ENCODE assay signal across 13 cellular contexts in the genomic region with DNA sequence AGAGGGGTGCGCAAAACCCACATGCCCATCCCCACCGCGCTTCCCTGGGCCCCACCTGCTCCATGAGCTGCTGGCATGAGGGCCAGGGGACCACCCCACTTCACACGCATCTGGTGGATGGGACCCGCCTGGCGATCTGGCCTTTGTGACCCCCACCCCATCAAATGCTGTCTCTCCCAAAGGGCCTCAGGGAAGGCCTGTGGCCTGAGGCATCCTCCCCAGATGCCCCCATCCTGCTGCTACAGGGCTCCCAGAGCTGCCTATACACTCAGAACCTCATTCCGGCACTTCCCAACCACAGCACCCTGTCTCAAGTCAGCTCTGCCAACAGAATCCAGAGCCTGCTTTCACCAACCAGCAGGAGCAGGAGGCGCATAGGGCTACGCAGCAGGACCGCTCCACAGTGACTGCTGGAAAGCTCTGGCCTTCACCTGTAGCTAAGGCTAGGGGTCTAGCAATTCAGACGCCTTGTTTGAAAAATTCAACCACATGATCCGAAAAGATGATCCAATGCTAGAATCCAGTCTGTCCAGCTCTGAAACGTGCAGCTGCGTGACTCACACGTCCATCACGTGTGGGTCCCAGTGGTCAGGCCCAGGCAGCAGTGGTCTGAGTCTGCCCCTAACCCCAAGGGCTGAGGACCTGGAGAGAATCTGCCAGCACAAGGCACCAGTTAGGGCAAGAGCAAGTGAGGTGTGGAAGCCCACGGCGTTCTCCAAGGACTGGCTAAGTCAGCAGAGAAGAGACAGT. TPM values are rescaled to one million over a fixed set of nuclear protein-coding genes. Genes with fewer than 3 reads are reported as not detected.
DNase-seq lines count a peak whose midpoint lies in the region; ATAC-seq, FAIRE-seq and TF ChIP-seq lines count a peak whose summit lies in the region.
"Had no signal": no experiment of that assay in that cellular context is flagged by ENCODE, and none has a peak within 500 bp of the region (broad histone marks: within the 10 kb centered on the region; RNA-seq: fewer than 3 reads in every experiment).

No MANE protein-coding gene starts in this region.

- H2AFZ ChIP-seq in HepG2 (ENCODE audit: low read length), result no peak overlapping the region

- TF ChIP-seq EP300 in HepG2 (IDR thresholded peaks at IDR 0.05; ENCODE audit: low read depth in 2 of 2, low read length in 2 of 2) (no peak), HepG2 (CRISPR knock-in tag; IDR thresholded peaks at IDR 0.05; ENCODE audit: borderline replicate concordance) (no peak)

- H3K27ac ChIP-seq in HepG2 (ENCODE audit: extremely low read length, insufficient read depth, low read length) (no peak overlapping the region), right lobe of liver (no peak overlapping the region), endodermal cell (ENCODE audit: low read depth, low read length) (no peak overlapping the region)

- peak overlapping the region; percentile 92 for H3K27ac Mint-ChIP-seq in T-helper 17 cell
- H3K27ac Mint-ChIP-seq in endodermal cell, result peak overlapping the region; percentile 40
- H3K27ac Mint-ChIP-seq in stimulated activated naive CD8-positive, alpha-beta T cell treated with anti-CD3 and anti-CD28 coated beads, Interleukin-15, amount 100 ng/mL, for 72 hours, result no peak overlapping the region

- POLR2A ChIA-PET in HepG2 (lab: Yijun Ruan, JAX), result interaction anchor here (1.2 to 1.6 kb wide), 5 partner anchors 8 to 90 kb away, joined by 3 to 6 read pairs (median 5); a partner anchor contains a TSS

- 92% methylated on average over 16 of the region's 18 CpGs for WGBS in HepG2 (ENCODE audit: low lambda C conversion rate)
- WGBS in right lobe of liver (ENCODE audit: insufficient coverage, low coverage, low lambda C conversion rate, missing lambda C conversion rate), result 82% methylated on average over 5 of the region's 18 CpGs
- 95 to 97% methylated on average over 14 to 18 of the region's 18 CpGs for WGBS in endodermal cell (ENCODE audit: insufficient coverage in 1 of 2, insufficient read length in 1 of 2), 2 experiments

- H3K4me3 Mint-ChIP-seq in T-helper 17 cell, result peak overlapping the region; percentile 28
- H3K4me3 Mint-ChIP-seq in endodermal cell, result no peak overlapping the region
- peak overlapping the region; percentile 19 to 51 for H3K4me3 Mint-ChIP-seq in stimulated activated naive CD8-positive, alpha-beta T cell treated with anti-CD3 and anti-CD28 coated beads, Interleukin-15, amount 100 ng/mL, for 72 hours
- H3K4me3 Mint-ChIP-seq: dendritic cell treated with granulocyte-macrophage colony-stimulating factor and Interleukin-4, amounts not matched to agents 40 ng/mL and 50 ng/mL, for 4 days had no signal

- H3K9me3 ChIP-seq in HepG2 (ENCODE audit: low read length) (no peaks in the 10 kb centered on the region), right lobe of liver (no peaks in the 10 kb centered on the region), T-helper 17 cell (ENCODE audit: control insufficient read depth, low read length, poor library complexity, severe bottlenecking) (no peaks in the 10 kb centered on the region), endodermal cell (ENCODE audit: control insufficient read depth, low read length) (no peaks in the 10 kb centered on the region)
- H3K9me3 ChIP-seq: BE2C had no signal

- no peak for ATAC-seq in HepG2
- ATAC-seq in right lobe of liver, result no peak
- ATAC-seq in T-helper 17 cell, result no peak
- ATAC-seq in stimulated activated naive CD8-positive, alpha-beta T cell treated with anti-CD3 and anti-CD28 coated beads, Interleukin-15, amount 100 ng/mL, for 72 hours, result no peak
- no peak for ATAC-seq in HG02759 (IDR thresholded peaks at IDR 0.05; ENCODE audit: unreplicated experiment)
- no peak for ATAC-seq in GM19351 (IDR thresholded peaks at IDR 0.05; ENCODE audit: unreplicated experiment)
- ATAC-seq: activated CD4-positive, CD25-positive, alpha-beta regulatory T cell treated with anti-CD3 and anti-CD28 coated beads, Interleukin-2, amount 50 U/mL, for 24 hours had no signal

- in situ Hi-C loops in HepG2 (cut with HindIII; ENCODE audit: extremely low pct_ligation_motif_present, low pct_unique_long_range_greater_than_20kb), result no loop called here

- no TSS peak for BruUV-seq in HepG2 (replicated peaks; lab: Mats Ljungman, UMichigan)

- H3K4me1 ChIP-seq in HepG2 (ENCODE audit: insufficient read depth, low read length), result peaks cover 20% of the 10 kb centered on the region
- peaks cover 0 to 19% (median 5%) of the 10 kb centered on the region in 4 donors for H3K4me1 ChIP-seq in right lobe of liver
- H3K4me1 ChIP-seq in endodermal cell (ENCODE audit: control insufficient read depth, insufficient read depth, low read length), result peaks cover 6% of the 10 kb centered on the region

- H3K4me3 ChIP-seq in HepG2 (replicated peaks in 1 of 3; ENCODE audit: insufficient read depth in 1 of 3, low read depth in 2 of 3, low read length in 3 of 3), result no peak overlapping the region
- H3K4me3 ChIP-seq in right lobe of liver, result no peak overlapping the region
- no peak overlapping the region for H3K4me3 ChIP-seq in endodermal cell (ENCODE audit: low read length)

- H3K9ac ChIP-seq in HepG2 (ENCODE audit: insufficient read depth, low read depth, low read length) (no peak overlapping the region), endodermal cell (ENCODE audit: extremely low read depth, low read length, poor library complexity, severe bottlenecking) (no peak overlapping the region)

- H3K9me3 Mint-ChIP-seq in endodermal cell, result no peaks in the 10 kb centered on the region
- no peaks in the 10 kb centered on the region for H3K9me3 Mint-ChIP-seq in stimulated activated naive CD8-positive, alpha-beta T cell treated with anti-CD3 and anti-CD28 coated beads, Interleukin-15, amount 100 ng/mL, for 72 hours
- H3K9me3 Mint-ChIP-seq: dendritic cell treated with granulocyte-macrophage colony-stimulating factor and Interleukin-4, amounts not matched to agents 40 ng/mL and 50 ng/mL, for 4 days had no signal

- H3K36me3 ChIP-seq in HepG2 (replicated peaks in 1 of 2; ENCODE audit: control insufficient read depth in 1 of 2, insufficient read depth in 2 of 2, low read length in 2 of 2), result peaks cover 15 to 32% of the 10 kb centered on the region in 2 experiments; a peak in 4 of 5 replicates
- H3K36me3 ChIP-seq in right lobe of liver, result peaks cover 0 to 27% (median 10%) of the 10 kb centered on the region in 4 donors
- H3K36me3 ChIP-seq in endodermal cell (ENCODE audit: control insufficient read depth, insufficient read depth, low read length), result peaks cover 50% of the 10 kb centered on the region

- TF ChIP-seq POLR2A in HepG2 (IDR thresholded peaks at IDR 0.05; ENCODE audit: insufficient read depth in 1 of 2, low read depth in 2 of 2, low read length in 2 of 2) (no peak; a peak in 1 of 4 replicates), right lobe of liver (IDR thresholded peaks at IDR 0.05) (no peak)

- peaks cover 21% of the 10 kb centered on the region for H3K79me2 ChIP-seq in HepG2 (ENCODE audit: insufficient read depth, low read length)

- no peak for TF ChIP-seq CTCF in HepG2 (CRISPR knock-in tag; IDR thresholded peaks at IDR 0.05)
- no peak for TF ChIP-seq CTCF in right lobe of liver (IDR thresholded peaks at IDR 0.05)
- TF ChIP-seq CTCF in endodermal cell (conservative IDR thresholded peaks at IDR 0.05), result no peak

- H3K27me3 Mint-ChIP-seq in T-helper 17 cell (no peaks in the 10 kb centered on the region), endodermal cell (ENCODE audit: insufficient read depth) (no peaks in the 10 kb centered on the region)
- H3K27me3 Mint-ChIP-seq in stimulated activated naive CD8-positive, alpha-beta T cell treated with anti-CD3 and anti-CD28 coated beads, Interleukin-15, amount 100 ng/mL, for 72 hours, result no peaks in the 10 kb centered on the region
- H3K27me3 Mint-ChIP-seq: dendritic cell treated with granulocyte-macrophage colony-stimulating factor and Interleukin-4, amounts not matched to agents 40 ng/mL and 50 ng/mL, for 4 days had no signal

- no peaks in the 10 kb centered on the region for H4K20me1 ChIP-seq in HepG2 (ENCODE audit: insufficient read depth, low read length)

- H3K36me3 Mint-ChIP-seq in T-helper 17 cell (ENCODE audit: low read depth) (no peaks in the 10 kb centered on the region), endodermal cell (ENCODE audit: low read depth) (peaks cover 40% of the 10 kb centered on the region)

- DNase-seq in HepG2 (ENCODE audit: low spot score) (no peak), right lobe of liver (no peak), T-helper 17 cell (no peak), endodermal cell (no peak)
- DNase-seq in stimulated activated naive CD8-positive, alpha-beta T cell treated with anti-CD3 and anti-CD28 coated beads, Interleukin-15, amount 100 ng/mL, for 72 hours, result no peak
- no peak for DNase-seq in stimulated activated CD4-positive, alpha-beta T cell treated with anti-CD3 and anti-CD28 coated beads, Interleukin-12 subunit alpha, Interleukin-12 subunit beta, amount 100 ng/mL, for 4 hours
- DNase-seq: BE2C, retina had no signal

- no peak for TF ChIP-seq RAD21 in HepG2 (CRISPR knock-in tag; IDR thresholded peaks at IDR 0.05)

- no peak for FAIRE-seq in HepG2 (lab: Jason Lieb, UNC)

- H3K4me1 Mint-ChIP-seq in T-helper 17 cell (peaks cover 41% of the 10 kb centered on the region), endodermal cell (peaks cover 7% of the 10 kb centered on the region)
- H3K4me1 Mint-ChIP-seq in stimulated activated naive CD8-positive, alpha-beta T cell treated with anti-CD3 and anti-CD28 coated beads, Interleukin-15, amount 100 ng/mL, for 72 hours, result peaks cover 80% of the 10 kb centered on the region

- intact Hi-C loops in HepG2 (cut with micrococcal nuclease; ENCODE audit: unreplicated experiment), result no loop called here
- intact Hi-C loops in right lobe of liver (cut with DNase I), result no loop called here

- H3K4me2 ChIP-seq in HepG2 (ENCODE audit: low read depth, low read length), result no peak overlapping the region

- CTCF ChIA-PET in HepG2 (lab: Yijun Ruan, JAX; ENCODE audit: low intra/inter-chr PET ratio, low total read pairs), result interaction anchor here (2.0 kb wide), 1 partner anchor 62 kb away, joined by 12 read pairs; no protein-coding TSS in a partner anchor

- H3K27me3 ChIP-seq in HepG2 (ENCODE audit: control insufficient read depth in 1 of 2, insufficient read depth in 2 of 2, low read length in 2 of 2) (no peaks in the 10 kb centered on the region), right lobe of liver (no peaks in the 10 kb centered on the region), endodermal cell (ENCODE audit: control insufficient read depth, insufficient read depth, low read length, poor library complexity, severe bottlenecking) (no peaks in the 10 kb centered on the region)
- H3K27me3 ChIP-seq: BE2C had no signal

RNA-seq across cellular contexts. Expression of a gene that starts 1.4 kb away (rescaled TPM):
- total RNA-seq in HepG2 (2016; rRNA removed; fragmentation: Illumina TruSeq; extraction: Trizol), result 4.3 and 6.0 TPM in 2 replicates
- 0.51 and 0.88 TPM in 2 replicates for total RNA-seq in HepG2 (2016; cell fraction: cytosol; rRNA removed; fragmentation: Illumina TruSeq; extraction: Trizol; ENCODE audit: low read depth)
- total RNA-seq in HepG2 (2016; cell fraction: insoluble cytoplasmic fraction; rRNA removed; fragmentation: Illumina TruSeq; extraction: Trizol), result 3.9 and 6.1 TPM in 2 replicates
- 1.5 TPM in 2 replicates for total RNA-seq in HepG2 (2016; cell fraction: membrane; rRNA removed; fragmentation: Illumina TruSeq; extraction: Trizol)
- 7.0 and 9.4 TPM in 2 replicates for total RNA-seq in HepG2 (2016; cell fraction: nucleus; rRNA removed; fragmentation: Illumina TruSeq; extraction: Trizol)
- 2.0 and 3.3 TPM in 2 replicates for polyA plus RNA-seq in HepG2 (2011; rRNA removed)
- 1.0 and 1.7 TPM in 2 replicates for polyA plus RNA-seq in HepG2 (2011; cell fraction: cytosol; rRNA removed)
- polyA plus RNA-seq in HepG2 (2011; cell fraction: nucleus; rRNA removed), result 20.5 and 27.4 TPM in 2 replicates
- 3.3 TPM in 2 replicates for polyA plus RNA-seq in HepG2 (2012)
- 0.61 and 0.67 TPM in 2 replicates for polyA plus RNA-seq in HepG2 (2016; cell fraction: cytosol; fragmentation: Illumina TruSeq; extraction: Trizol; ENCODE audit: low read depth)
- 3.3 and 4.8 TPM in 2 replicates for polyA plus RNA-seq in HepG2 (2016; cell fraction: insoluble cytoplasmic fraction; fragmentation: Illumina TruSeq; extraction: Trizol; ENCODE audit: low read depth)
- polyA plus RNA-seq in HepG2 (2016; cell fraction: membrane; fragmentation: Illumina TruSeq; extraction: Trizol; ENCODE audit: low read depth), result 1.2 and 1.3 TPM in 2 replicates
- 37.0 and 38.1 TPM in 2 replicates for polyA plus RNA-seq in HepG2 (2016; cell fraction: nucleus; fragmentation: Illumina TruSeq; extraction: Trizol; ENCODE audit: insufficient read depth, low read depth)
- 1.5 and 5.2 TPM in 2 replicates for polyA minus RNA-seq in HepG2 (2011; rRNA and poly(A)+ RNA removed; ENCODE audit: low replicate concordance)
- polyA minus RNA-seq in HepG2 (2011; cell fraction: cytosol; rRNA and poly(A)+ RNA removed), result 0.53 and 1.1 TPM in 2 replicates
- polyA minus RNA-seq in HepG2 (2011; cell fraction: nucleus; rRNA and poly(A)+ RNA removed), result 6.3 and 6.8 TPM in 2 replicates
- 1 to 10 TPM; 3.8 to 6.5 (median 5.4) TPM for total RNA-seq in right lobe of liver
- 10 to 100 TPM; 10.6 to 11.0 TPM for total RNA-seq in T-helper 17 cell
- 10 to 100 TPM; 18.0 to 18.7 TPM for total RNA-seq in endodermal cell
- polyA plus RNA-seq in endodermal cell (2013, experiment 1 of 2), result 14.5 TPM
- polyA plus RNA-seq in endodermal cell (2013, experiment 2 of 2), result 13.5 TPM

RNA-seq across cellular contexts. Expression of a gene that starts 9.1 kb away (rescaled TPM):
- total RNA-seq in HepG2 (2016; rRNA removed; fragmentation: Illumina TruSeq; extraction: Trizol), result 56.6 and 76.4 TPM in 2 replicates
- 47.6 and 52.6 TPM in 2 replicates for total RNA-seq in HepG2 (2016; cell fraction: cytosol; rRNA removed; fragmentation: Illumina TruSeq; extraction: Trizol; ENCODE audit: low read depth)
- total RNA-seq in HepG2 (2016; cell fraction: insoluble cytoplasmic fraction; rRNA removed; fragmentation: Illumina TruSeq; extraction: Trizol), result 51.9 and 75.7 TPM in 2 replicates
- 90.1 and 92.9 TPM in 2 replicates for total RNA-seq in HepG2 (2016; cell fraction: membrane; rRNA removed; fragmentation: Illumina TruSeq; extraction: Trizol)
- total RNA-seq in HepG2 (2016; cell fraction: nucleus; rRNA removed; fragmentation: Illumina TruSeq; extraction: Trizol), result 59.2 and 73.6 TPM in 2 replicates
- polyA plus RNA-seq in HepG2 (2011; rRNA removed), result 70.1 and 84.2 TPM in 2 replicates
- 35.5 and 40.6 TPM in 2 replicates for polyA plus RNA-seq in HepG2 (2011; cell fraction: cytosol; rRNA removed)
- 236 and 246 TPM in 2 replicates for polyA plus RNA-seq in HepG2 (2011; cell fraction: nucleus; rRNA removed)
- polyA plus RNA-seq in HepG2 (2012), result 48.1 and 65.0 TPM in 2 replicates
- 47.0 and 48.8 TPM in 2 replicates for polyA plus RNA-seq in HepG2 (2016; cell fraction: cytosol; fragmentation: Illumina TruSeq; extraction: Trizol; ENCODE audit: low read depth)
- 57.5 and 58.8 TPM in 2 replicates for polyA plus RNA-seq in HepG2 (2016; cell fraction: insoluble cytoplasmic fraction; fragmentation: Illumina TruSeq; extraction: Trizol; ENCODE audit: low read depth)
- polyA plus RNA-seq in HepG2 (2016; cell fraction: membrane; fragmentation: Illumina TruSeq; extraction: Trizol; ENCODE audit: low read depth), result 70.9 TPM in 2 replicates
- 178 and 194 TPM in 2 replicates for polyA plus RNA-seq in HepG2 (2016; cell fraction: nucleus; fragmentation: Illumina TruSeq; extraction: Trizol; ENCODE audit: insufficient read depth, low read depth)
- 57.8 and 122 TPM in 2 replicates for polyA minus RNA-seq in HepG2 (2011; rRNA and poly(A)+ RNA removed; ENCODE audit: low replicate concordance)
- 17.6 and 22.7 TPM in 2 replicates for polyA minus RNA-seq in HepG2 (2011; cell fraction: cytosol; rRNA and poly(A)+ RNA removed)
- polyA minus RNA-seq in HepG2 (2011; cell fraction: nucleus; rRNA and poly(A)+ RNA removed), result 46.1 and 48.1 TPM in 2 replicates
- 10 to 100 TPM; 27.9 to 53.5 (median 35.4) TPM for total RNA-seq in right lobe of liver
- total RNA-seq in T-helper 17 cell, result 10 to 100 TPM; 46.5 to 51.8 TPM
- total RNA-seq in endodermal cell, result 10 to 100 TPM; 76.6 to 83.1 TPM
- polyA plus RNA-seq in endodermal cell (2013, experiment 1 of 2), result 62.8 TPM
- 58.4 TPM for polyA plus RNA-seq in endodermal cell (2013, experiment 2 of 2)

RNA-seq across cellular contexts. Expression of a gene that starts 9.1 kb away (rescaled TPM):
- total RNA-seq in HepG2 (2016; rRNA removed; fragmentation: Illumina TruSeq; extraction: Trizol), result 75.7 and 88.4 TPM in 2 replicates
- 14.1 and 15.7 TPM in 2 replicates for total RNA-seq in HepG2 (2016; cell fraction: cytosol; rRNA removed; fragmentation: Illumina TruSeq; extraction: Trizol; ENCODE audit: low read depth)
- 70.5 and 92.4 TPM in 2 replicates for total RNA-seq in HepG2 (2016; cell fraction: insoluble cytoplasmic fraction; rRNA removed; fragmentation: Illumina TruSeq; extraction: Trizol)
- 21.9 and 22.0 TPM in 2 replicates for total RNA-seq in HepG2 (2016; cell fraction: membrane; rRNA removed; fragmentation: Illumina TruSeq; extraction: Trizol)
- 58.2 and 62.3 TPM in 2 replicates for total RNA-seq in HepG2 (2016; cell fraction: nucleus; rRNA removed; fragmentation: Illumina TruSeq; extraction: Trizol)
- polyA plus RNA-seq in HepG2 (2011; rRNA removed), result 70.2 and 80.2 TPM in 2 replicates
- 44.9 and 55.2 TPM in 2 replicates for polyA plus RNA-seq in HepG2 (2011; cell fraction: cytosol; rRNA removed)
- 206 and 222 TPM in 2 replicates for polyA plus RNA-seq in HepG2 (2011; cell fraction: nucleus; rRNA removed)
- 41.5 and 108 TPM in 2 replicates for polyA plus RNA-seq in HepG2 (2012)
- polyA plus RNA-seq in HepG2 (2016; cell fraction: cytosol; fragmentation: Illumina TruSeq; extraction: Trizol; ENCODE audit: low read depth), result 10.1 and 10.7 TPM in 2 replicates
- polyA plus RNA-seq in HepG2 (2016; cell fraction: insoluble cytoplasmic fraction; fragmentation: Illumina TruSeq; extraction: Trizol; ENCODE audit: low read depth), result 86.9 and 90.6 TPM in 2 replicates
- 13.3 and 15.7 TPM in 2 replicates for polyA plus RNA-seq in HepG2 (2016; cell fraction: membrane; fragmentation: Illumina TruSeq; extraction: Trizol; ENCODE audit: low read depth)
- 114 and 129 TPM in 2 replicates for polyA plus RNA-seq in HepG2 (2016; cell fraction: nucleus; fragmentation: Illumina TruSeq; extraction: Trizol; ENCODE audit: insufficient read depth, low read depth)
- polyA minus RNA-seq in HepG2 (2011; rRNA and poly(A)+ RNA removed; ENCODE audit: low replicate concordance), result 57.2 and 74.5 TPM in 2 replicates
- polyA minus RNA-seq in HepG2 (2011; cell fraction: cytosol; rRNA and poly(A)+ RNA removed), result 22.3 and 23.8 TPM in 2 replicates
- polyA minus RNA-seq in HepG2 (2011; cell fraction: nucleus; rRNA and poly(A)+ RNA removed), result 42.0 and 54.2 TPM in 2 replicates
- total RNA-seq in right lobe of liver, result 10 to 100 TPM; 49.6 to 64.9 (median 52.8) TPM
- total RNA-seq in T-helper 17 cell, result 10 to 100 TPM; 62.2 to 80.3 TPM
- total RNA-seq in endodermal cell, result 10 to 100 TPM; 82.7 to 85.4 TPM
- polyA plus RNA-seq in endodermal cell (2013, experiment 1 of 2), result 58.6 TPM
- polyA plus RNA-seq in endodermal cell (2013, experiment 2 of 2), result 51.4 TPM

RNA-seq across cellular contexts. Expression of a gene that starts 27.9 kb away (rescaled TPM):
- total RNA-seq in HepG2 (2016; rRNA removed; fragmentation: Illumina TruSeq; extraction: Trizol) (3.6 and 7.4 TPM in 2 replicates), right lobe of liver (1 to 10 TPM in 3 of 6 experiments, under 1 TPM in 3; 0.48 to 1.6 (median 1.1) TPM), T-helper 17 cell (1 to 10 TPM in 1 of 2 donors, under 1 TPM in 1; 0.86 to 1.9 TPM), endodermal cell (1 to 10 TPM in 1 of 2 donors, under 1 TPM in 1; 0.35 to 1.5 TPM)
- 2.1 TPM in 2 replicates for total RNA-seq in HepG2 (2016; cell fraction: cytosol; rRNA removed; fragmentation: Illumina TruSeq; extraction: Trizol; ENCODE audit: low read depth)
- total RNA-seq in HepG2 (2016; cell fraction: insoluble cytoplasmic fraction; rRNA removed; fragmentation: Illumina TruSeq; extraction: Trizol), result 3.4 and 7.7 TPM in 2 replicates
- 1.7 and 2.5 TPM in 2 replicates for total RNA-seq in HepG2 (2016; cell fraction: membrane; rRNA removed; fragmentation: Illumina TruSeq; extraction: Trizol)
- total RNA-seq in HepG2 (2016; cell fraction: nucleus; rRNA removed; fragmentation: Illumina TruSeq; extraction: Trizol), result 7.9 and 8.9 TPM in 2 replicates
- 3.3 and 7.2 TPM in 2 replicates for polyA plus RNA-seq in HepG2 (2011; rRNA removed)
- 1.3 and 2.2 TPM in 2 replicates for polyA plus RNA-seq in HepG2 (2011; cell fraction: cytosol; rRNA removed)
- polyA plus RNA-seq in HepG2 (2011; cell fraction: nucleus; rRNA removed), result 51.0 and 60.5 TPM in 2 replicates
- polyA plus RNA-seq in HepG2 (2012), result 2.6 and 4.5 TPM in 2 replicates
- 0.79 and 1.0 TPM in 2 replicates for polyA plus RNA-seq in HepG2 (2016; cell fraction: cytosol; fragmentation: Illumina TruSeq; extraction: Trizol; ENCODE audit: low read depth)
- 2.6 and 5.2 TPM in 2 replicates for polyA plus RNA-seq in HepG2 (2016; cell fraction: insoluble cytoplasmic fraction; fragmentation: Illumina TruSeq; extraction: Trizol; ENCODE audit: low read depth)
- 0.66 and 0.74 TPM in 2 replicates for polyA plus RNA-seq in HepG2 (2016; cell fraction: membrane; fragmentation: Illumina TruSeq; extraction: Trizol; ENCODE audit: low read depth)
- 23.4 and 24.3 TPM in 2 replicates for polyA plus RNA-seq in HepG2 (2016; cell fraction: nucleus; fragmentation: Illumina TruSeq; extraction: Trizol; ENCODE audit: insufficient read depth, low read depth)
- 2.0 and 6.6 TPM in 2 replicates for polyA minus RNA-seq in HepG2 (2011; rRNA and poly(A)+ RNA removed; ENCODE audit: low replicate concordance)
- 0.62 and 0.99 TPM in 2 replicates for polyA minus RNA-seq in HepG2 (2011; cell fraction: cytosol; rRNA and poly(A)+ RNA removed)
- polyA minus RNA-seq in HepG2 (2011; cell fraction: nucleus; rRNA and poly(A)+ RNA removed), result 8.3 and 8.4 TPM in 2 replicates
- polyA plus RNA-seq in endodermal cell (2013, experiment 1 of 2), result 0.57 TPM
- 0.21 TPM for polyA plus RNA-seq in endodermal cell (2013, experiment 2 of 2)
- total RNA-seq: SK-MEL-5 had no signal

RNA-seq across cellular contexts. Expression of a gene that starts 37.8 kb away (rescaled TPM):
- 5.4 and 8.0 TPM in 2 replicates for total RNA-seq in HepG2 (2016; rRNA removed; fragmentation: Illumina TruSeq; extraction: Trizol)
- total RNA-seq in HepG2 (2016; cell fraction: cytosol; rRNA removed; fragmentation: Illumina TruSeq; extraction: Trizol; ENCODE audit: low read depth), result 8.5 and 9.7 TPM in 2 replicates
- total RNA-seq in HepG2 (2016; cell fraction: insoluble cytoplasmic fraction; rRNA removed; fragmentation: Illumina TruSeq; extraction: Trizol), result 5.7 and 10.6 TPM in 2 replicates
- total RNA-seq in HepG2 (2016; cell fraction: membrane; rRNA removed; fragmentation: Illumina TruSeq; extraction: Trizol), result 8.2 and 10.5 TPM in 2 replicates
- total RNA-seq in HepG2 (2016; cell fraction: nucleus; rRNA removed; fragmentation: Illumina TruSeq; extraction: Trizol), result 2.7 and 3.8 TPM in 2 replicates
- 3.4 and 4.5 TPM in 2 replicates for polyA plus RNA-seq in HepG2 (2011; rRNA removed)
- polyA plus RNA-seq in HepG2 (2011; cell fraction: cytosol; rRNA removed), result 1.9 and 8.6 TPM in 2 replicates
- polyA plus RNA-seq in HepG2 (2011; cell fraction: nucleus; rRNA removed), result 4.9 and 10.5 TPM in 2 replicates
- 1.9 and 2.8 TPM in 2 replicates for polyA plus RNA-seq in HepG2 (2012)
- polyA plus RNA-seq in HepG2 (2016; cell fraction: cytosol; fragmentation: Illumina TruSeq; extraction: Trizol; ENCODE audit: low read depth), result 8.4 and 8.5 TPM in 2 replicates
- polyA plus RNA-seq in HepG2 (2016; cell fraction: insoluble cytoplasmic fraction; fragmentation: Illumina TruSeq; extraction: Trizol; ENCODE audit: low read depth), result 4.0 and 5.1 TPM in 2 replicates
- polyA plus RNA-seq in HepG2 (2016; cell fraction: membrane; fragmentation: Illumina TruSeq; extraction: Trizol; ENCODE audit: low read depth), result 6.4 and 6.8 TPM in 2 replicates
- polyA plus RNA-seq in HepG2 (2016; cell fraction: nucleus; fragmentation: Illumina TruSeq; extraction: Trizol; ENCODE audit: insufficient read depth, low read depth), result 5.5 and 7.2 TPM in 2 replicates
- 0.90 and 2.5 TPM in 2 replicates for polyA minus RNA-seq in HepG2 (2011; rRNA and poly(A)+ RNA removed; ENCODE audit: low replicate concordance)
- polyA minus RNA-seq in HepG2 (2011; cell fraction: cytosol; rRNA and poly(A)+ RNA removed), result 1.3 TPM in 1 of 2 replicates, not detected in the other
- 2.6 and 2.8 TPM in 2 replicates for polyA minus RNA-seq in HepG2 (2011; cell fraction: nucleus; rRNA and poly(A)+ RNA removed)
- 10 to 100 TPM in 3 of 6 experiments, 1 to 10 TPM in 3; 5.0 to 26.0 (median 10.4) TPM for total RNA-seq in right lobe of liver
- 10 to 100 TPM; 19.3 to 28.6 TPM for total RNA-seq in T-helper 17 cell
- 10 to 100 TPM; 12.6 to 20.1 TPM for total RNA-seq in endodermal cell
- polyA plus RNA-seq in endodermal cell (2013, experiment 1 of 2), result 10.9 TPM
- polyA plus RNA-seq in endodermal cell (2013, experiment 2 of 2), result 9.2 TPM

Comparison
In these comparisons a context has a peak if more than half of its experiments do, and no peak if none do; other contexts are left out.
1. H3K27ac Mint-ChIP-seq: peak in T-helper 17 cell (single experiment) and endodermal cell (single experiment); none in stimulated activated naive CD8-positive, alpha-beta T cell treated with anti-CD3 and anti-CD28 coated beads, Interleukin-15, amount 100 ng/mL, for 72 hours (0 of 2).